17 cellular contexts compared by ENCODE assay signal in the genomic region with DNA sequence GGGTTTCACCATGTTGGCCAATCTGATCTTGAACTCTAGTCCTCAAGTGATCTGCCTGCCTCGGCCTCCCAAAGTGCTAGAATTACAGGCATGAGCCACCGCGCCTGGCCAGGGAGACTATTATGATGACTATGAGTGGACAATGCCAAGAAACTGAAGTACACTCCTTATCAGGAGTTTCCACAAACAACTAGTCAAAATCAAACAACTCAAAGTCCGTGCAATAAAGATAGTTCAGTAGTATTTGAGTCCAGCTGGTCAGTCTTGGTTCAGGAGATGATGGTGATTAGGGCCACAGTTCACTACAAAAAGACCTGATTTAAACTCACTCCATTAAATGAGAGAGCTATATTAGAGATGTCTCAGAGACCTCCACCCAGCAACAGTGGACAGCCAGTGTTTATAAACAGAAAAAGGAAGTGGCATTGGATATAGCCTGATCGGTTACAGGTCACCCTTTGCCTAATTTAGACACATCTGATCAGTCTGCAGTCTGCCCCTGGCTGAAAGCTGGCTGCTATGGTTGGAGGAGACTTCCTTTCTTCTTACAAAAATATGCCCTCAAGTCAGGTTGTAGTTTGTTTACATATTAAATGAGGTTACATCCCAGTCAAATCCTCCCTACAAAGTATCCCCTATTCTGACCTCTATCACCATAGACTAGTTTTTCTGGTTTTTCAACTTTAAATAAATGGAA. TPM values are rescaled to one million over a fixed set of nuclear protein-coding genes. Genes with fewer than 3 reads are reported as not detected.
DNase-seq lines count a peak whose midpoint lies in the region; ATAC-seq and TF ChIP-seq lines count a peak whose summit lies in the region.
"Had no signal": no experiment of that assay in that cellular context is flagged by ENCODE, and none has a peak within 500 bp of the region (broad histone marks: within the 10 kb centered on the region; RNA-seq: fewer than 3 reads in every experiment).

No MANE protein-coding gene starts in this region.

- H3K27me3 ChIP-seq in colonic mucosa (no peaks in the 10 kb centered on the region), transverse colon (no peaks in the 10 kb centered on the region)
- H3K27me3 ChIP-seq: cardiac muscle cell had no signal

- H3K4me3 ChIP-seq in colonic mucosa = no peak overlapping the region
- no peak overlapping the region for H3K4me3 ChIP-seq in transverse colon
- H3K4me3 ChIP-seq: cardiac muscle cell had no signal

- peak overlapping the region in 1 of 2 donors; percentile 40 for H3K9ac ChIP-seq in colonic mucosa (ENCODE audit: low read depth in 2 of 2, low read length in 2 of 2)

- CTCF ChIA-PET in activated CD4-positive, alpha-beta memory T cell treated with anti-CD3 and anti-CD28 coated beads, Interleukin-2, amount 10 ng/mL, durations not matched to agents 7 days and 5 days (lab: Charles Lee) = interaction anchor here (0.9 kb wide), 1 partner anchor 26 kb away, joined by 3 read pairs; no protein-coding TSS in a partner anchor

- intact Hi-C loops in colonic mucosa (cut with DNase I) (no loop called here), transverse colon (cut with DNase I; ENCODE audit: low total_unique reads) (no loop called here)

- H3K4me3 Mint-ChIP-seq in activated T-cell treated with anti-CD3 and anti-CD28 coated beads, Interleukin-2, amount 50 U/mL, for 24 hours = no peak overlapping the region
- H3K4me3 Mint-ChIP-seq in activated CD4-positive, alpha-beta memory T cell treated with anti-CD3 and anti-CD28 coated beads, Interleukin-2, amount 10 ng/mL, durations not matched to agents 7 days and 5 days = no peak overlapping the region
- H3K4me3 Mint-ChIP-seq: activated T-cell treated with anti-CD3 and anti-CD28 coated beads, Interleukin-2, amount 50 U/mL, for 4 hours; HFFc6; nephron had no signal

- TF ChIP-seq POLR2A in transverse colon (IDR thresholded peaks at IDR 0.05) = no peak

- H3K4me1 ChIP-seq in colonic mucosa = peaks cover 9% of the 10 kb centered on the region
- H3K4me1 ChIP-seq in transverse colon = peaks cover 6 to 49% (median 22%) of the 10 kb centered on the region in 4 donors

- H3K27me3 Mint-ChIP-seq in activated T-cell treated with anti-CD3 and anti-CD28 coated beads, Interleukin-2, amount 50 U/mL, for 24 hours = no peaks in the 10 kb centered on the region
- H3K27me3 Mint-ChIP-seq in activated CD4-positive, alpha-beta memory T cell treated with anti-CD3 and anti-CD28 coated beads, Interleukin-2, amount 10 ng/mL, durations not matched to agents 7 days and 5 days = no peaks in the 10 kb centered on the region

- H3K9me3 ChIP-seq in colonic mucosa = no peaks in the 10 kb centered on the region
- H3K9me3 ChIP-seq in transverse colon = no peaks in the 10 kb centered on the region

- peak overlapping the region; percentile 2 for H3K27ac Mint-ChIP-seq in activated T-cell treated with anti-CD3 and anti-CD28 coated beads, Interleukin-2, amount 50 U/mL, for 24 hours
- H3K27ac Mint-ChIP-seq in activated CD4-positive, alpha-beta memory T cell treated with anti-CD3 and anti-CD28 coated beads, Interleukin-2, amount 10 ng/mL, durations not matched to agents 7 days and 5 days = no peak overlapping the region
- H3K27ac Mint-ChIP-seq: HFFc6, nephron had no signal

- ATAC-seq in GM19452 (IDR thresholded peaks at IDR 0.05; ENCODE audit: unreplicated experiment) = no peak
- ATAC-seq: activated T-cell treated with anti-CD3 and anti-CD28 coated beads, Interleukin-2, amount 50 U/mL, for 4 hours had no signal

- peaks cover 60% of the 10 kb centered on the region for H3K4me1 Mint-ChIP-seq in activated T-cell treated with anti-CD3 and anti-CD28 coated beads, Interleukin-2, amount 50 U/mL, for 24 hours (ENCODE audit: low read depth)
- peaks cover 48% of the 10 kb centered on the region for H3K4me1 Mint-ChIP-seq in activated CD4-positive, alpha-beta memory T cell treated with anti-CD3 and anti-CD28 coated beads, Interleukin-2, amount 10 ng/mL, durations not matched to agents 7 days and 5 days

- H3K36me3 ChIP-seq in colonic mucosa (no peaks in the 10 kb centered on the region), transverse colon (no peaks in the 10 kb centered on the region)
- H3K36me3 ChIP-seq: cardiac muscle cell had no signal

- TF ChIP-seq EP300 in transverse colon (IDR thresholded peaks at IDR 0.05; ENCODE audit: low read depth) = no peak

- no peaks in the 10 kb centered on the region for H3K9me3 Mint-ChIP-seq in activated T-cell treated with anti-CD3 and anti-CD28 coated beads, Interleukin-2, amount 50 U/mL, for 24 hours
- no peaks in the 10 kb centered on the region for H3K9me3 Mint-ChIP-seq in activated CD4-positive, alpha-beta memory T cell treated with anti-CD3 and anti-CD28 coated beads, Interleukin-2, amount 10 ng/mL, durations not matched to agents 7 days and 5 days
- H3K9me3 Mint-ChIP-seq: activated T-cell treated with anti-CD3 and anti-CD28 coated beads, Interleukin-2, amount 50 U/mL, for 4 hours; HFFc6; nephron had no signal

- TF ChIP-seq CTCF in colonic mucosa (IDR thresholded peaks at IDR 0.05) = no peak
- TF ChIP-seq CTCF in transverse colon (IDR thresholded peaks at IDR 0.05) = no peak

- in situ Hi-C loops in transverse colon (cut with MboI; ENCODE audit: low pct_ligation_motif_present in 1 of 4, low pct_unique_long_range_greater_than_20kb in 1 of 4, low sequenced_read_pairs in 3 of 4) = no loop called here

- DNase-seq in activated T-cell treated with anti-CD3 and anti-CD28 coated beads, Interleukin-2, amount 50 U/mL, for 24 hours = no peak
- no peak for DNase-seq in activated T-cell treated with anti-CD3 and anti-CD28 coated beads, Interleukin-2, amount 50 U/mL, for 48 hours
- peak; percentile 52 for DNase-seq in NCI-H526 treated with DMSO at 0.1 percent for 48 hours (lab: John Stamatoyannopoulos, UW)
- peak; percentile 67 for DNase-seq in colonic mucosa
- DNase-seq in transverse colon = peak; percentile 58
- no peak for DNase-seq in activated CD4-positive, alpha-beta memory T cell treated with anti-CD3 and anti-CD28 coated beads, Interleukin-2, amount 10 ng/mL, durations not matched to agents 7 days and 5 days
- no peak for DNase-seq in EL
- DNase-seq: activated T-cell treated with anti-CD3 and anti-CD28 coated beads, Interleukin-2, amount 50 U/mL, for 4 hours; HFFc6; NCI-H1092; NCI-H82; stimulated activated naive CD4-positive, alpha-beta T cell treated with Interleukin-2 at 50 U/mL for 16 hours; T1000 had no signal

- H3K36me3 Mint-ChIP-seq in activated T-cell treated with anti-CD3 and anti-CD28 coated beads, Interleukin-2, amount 50 U/mL, for 24 hours (ENCODE audit: low read depth) = peaks cover 14% of the 10 kb centered on the region
- peaks cover 32% of the 10 kb centered on the region for H3K36me3 Mint-ChIP-seq in activated CD4-positive, alpha-beta memory T cell treated with anti-CD3 and anti-CD28 coated beads, Interleukin-2, amount 10 ng/mL, durations not matched to agents 7 days and 5 days (ENCODE audit: low read depth)

- POLR2A ChIA-PET in activated CD4-positive, alpha-beta memory T cell treated with anti-CD3 and anti-CD28 coated beads, Interleukin-2, amount 10 ng/mL, durations not matched to agents 7 days and 5 days (lab: Charles Lee) = interaction anchor here (0.7 kb wide), 1 partner anchor 18 kb away, joined by 4 read pairs; no protein-coding TSS in a partner anchor

- H3K27ac ChIP-seq in colonic mucosa = peak overlapping the region; percentile 68
- H3K27ac ChIP-seq in transverse colon = peak overlapping the region; percentile 42 to 67 (median 58)
- H3K27ac ChIP-seq: cardiac muscle cell had no signal

- WGBS in transverse colon (ENCODE audit: low coverage in 1 of 2), 2 donors = 48% methylated on average over 5 of the region's 5 CpGs; no CpG with 5 or more reads in 1 of the 2 donors

RNA-seq across cellular contexts. Expression of a gene that starts 17.0 kb away (rescaled TPM):
- total RNA-seq in colonic mucosa (1 to 10 TPM; 4.3 to 5.7 TPM), transverse colon (1 to 10 TPM in 3 of 4 donors, under 1 TPM in 1; 0.80 to 7.1 (median 5.3) TPM)
- 100 to 1,000 TPM; 639 to 653 TPM for total RNA-seq in activated CD4-positive, alpha-beta memory T cell treated with anti-CD3 and anti-CD28 coated beads, Interleukin-2, amount 10 ng/mL, durations not matched to agents 7 days and 5 days
- total RNA-seq: cardiac muscle cell, epithelial cell of proximal tubule, HFFc6 had no signal

RNA-seq across cellular contexts. Expression of a gene that starts 21.0 kb away (rescaled TPM):
- total RNA-seq in colonic mucosa (1 to 10 TPM; 3.1 to 4.7 TPM), transverse colon (10 to 100 TPM in 2 of 4 donors, 1 to 10 TPM in 1, not detected in 1; 3.5 to 19.2 (median 15.3) TPM)
- 100 to 1,000 TPM; 467 to 476 TPM for total RNA-seq in activated CD4-positive, alpha-beta memory T cell treated with anti-CD3 and anti-CD28 coated beads, Interleukin-2, amount 10 ng/mL, durations not matched to agents 7 days and 5 days
- total RNA-seq: cardiac muscle cell, epithelial cell of proximal tubule, HFFc6 had no signal

RNA-seq across cellular contexts. Expression of a gene that starts 22.6 kb away (rescaled TPM):
- total RNA-seq in colonic mucosa = 1 to 10 TPM; 1.6 to 2.0 TPM
- 1 to 10 TPM in 3 of 4 donors, not detected in 1; 2.2 to 5.4 (median 2.2) TPM for total RNA-seq in transverse colon
- total RNA-seq in activated CD4-positive, alpha-beta memory T cell treated with anti-CD3 and anti-CD28 coated beads, Interleukin-2, amount 10 ng/mL, durations not matched to agents 7 days and 5 days = 100 to 1,000 TPM; 223 to 225 TPM
- total RNA-seq: cardiac muscle cell, epithelial cell of proximal tubule, HFFc6 had no signal

RNA-seq across cellular contexts. Expression of a gene that starts 37.9 kb away (rescaled TPM):
- total RNA-seq in colonic mucosa (10 to 100 TPM; 44.8 to 46.9 TPM), transverse colon (10 to 100 TPM; 42.3 to 54.3 (median 49.2) TPM)
- 10 to 100 TPM; 42.1 to 44.1 TPM for total RNA-seq in activated CD4-positive, alpha-beta memory T cell treated with anti-CD3 and anti-CD28 coated beads, Interleukin-2, amount 10 ng/mL, durations not matched to agents 7 days and 5 days

RNA-seq across cellular contexts. Expression of a gene that starts 57.4 kb away (rescaled TPM):
- total RNA-seq in colonic mucosa = 100 to 1,000 TPM in 1 of 2 donors, 10 to 100 TPM in 1; 58.8 to 114 TPM
- total RNA-seq in transverse colon = 10 to 100 TPM; 59.5 to 86.5 (median 75.0) TPM
- total RNA-seq in activated CD4-positive, alpha-beta memory T cell treated with anti-CD3 and anti-CD28 coated beads, Interleukin-2, amount 10 ng/mL, durations not matched to agents 7 days and 5 days = 1 to 10 TPM; 3.8 to 5.3 TPM
- total RNA-seq: cardiac muscle cell, HFFc6 had no signal

Comparison
In these comparisons a context has a peak if more than half of its experiments do, and no peak if none do; other contexts are left out.
1. DNase-seq: peak in NCI-H526 treated with DMSO at 0.1 percent for 48 hours (single experiment), colonic mucosa (single experiment) and transverse colon (single experiment); none in activated T-cell treated with anti-CD3 and anti-CD28 coated beads, Interleukin-2, amount 50 U/mL, for 24 hours (single experiment), activated T-cell treated with anti-CD3 and anti-CD28 coated beads, Interleukin-2, amount 50 U/mL, for 48 hours (0 of 2), activated CD4-positive, alpha-beta memory T cell treated with anti-CD3 and anti-CD28 coated beads, Interleukin-2, amount 10 ng/mL, durations not matched to agents 7 days and 5 days (single experiment) and EL (single experiment).
2. RNA of a gene that starts 17.0 kb away (total RNA-seq): 639 to 653 TPM in activated CD4-positive, alpha-beta memory T cell treated with anti-CD3 and anti-CD28 coated beads, Interleukin-2, amount 10 ng/mL, durations not matched to agents 7 days and 5 days; 0.80 to 7.1 TPM in transverse colon and 4.3 to 5.7 TPM in colonic mucosa; every median in the first group is over 10 times any median in the second.
3. RNA of a gene that starts 21.0 kb away (total RNA-seq): 467 to 476 TPM in activated CD4-positive, alpha-beta memory T cell treated with anti-CD3 and anti-CD28 coated beads, Interleukin-2, amount 10 ng/mL, durations not matched to agents 7 days and 5 days; 3.5 to 19.2 TPM in transverse colon and 3.1 to 4.7 TPM in colonic mucosa; every median in the first group is over 10 times any median in the second.
4. RNA of a gene that starts 22.6 kb away (total RNA-seq): 223 to 225 TPM in activated CD4-positive, alpha-beta memory T cell treated with anti-CD3 and anti-CD28 coated beads, Interleukin-2, amount 10 ng/mL, durations not matched to agents 7 days and 5 days; 2.2 to 5.4 TPM in transverse colon and 1.6 to 2.0 TPM in colonic mucosa; every median in the first group is over 10 times any median in the second.